ENCODE assay signal across 21 cellular contexts in genomic region chr2:46181306-46181705, GRCh38.
"Had no signal": no experiment of that assay in that cellular context is flagged by ENCODE, and none has a peak within 500 bp of the region (broad histone marks: within the 10 kb centered on the region; RNA-seq: fewer than 3 reads in every experiment).

No MANE protein-coding gene starts in this region.

- H3K27ac ChIP-seq: coronary artery, psoas muscle, skin epidermis, testis, tibial nerve had no signal

- H3K4me3 Mint-ChIP-seq: endodermal cell; nephron progenitor cell; stimulated activated naive B cell treated with anti-CD40 and anti-IgM and Interleukin-4, amounts not matched to agents 10 μg/mL and 1 μg/mL and 100 μg/mL, for 72 hours; stimulated activated naive CD8-positive, alpha-beta T cell treated with anti-CD3 and anti-CD28 coated beads, Interleukin-15, amount 100 ng/mL, for 72 hours had no signal

- DNase-seq: effector CD4-positive, alpha-beta T cell; endodermal cell; foreskin melanocyte; hypothalamus; islet precursor cell; mesenchymal stem cell; midbrain; nephron progenitor cell; psoas muscle; retina; stimulated activated CD4-positive, alpha-beta T cell treated with anti-CD3 and anti-CD28 coated beads, Interleukin-2, amount 100 ng/mL, for 24 hours; stimulated activated CD4-positive, alpha-beta T cell treated with anti-CD3 and anti-CD28 coated beads, Interleukin-4, amount 100 ng/mL, for 4 hours; stimulated activated naive B cell treated with anti-CD40 and anti-IgM and Interleukin-4, amounts not matched to agents 10 μg/mL and 1 μg/mL and 100 μg/mL, for 72 hours; stimulated activated naive CD8-positive, alpha-beta T cell treated with anti-CD3 and anti-CD28 coated beads, Interleukin-15, amount 100 ng/mL, for 72 hours; testis had no signal

- H3K4me1 ChIP-seq: psoas muscle, testis had no signal

- H3K9me3 Mint-ChIP-seq: endodermal cell; nephron progenitor cell; stimulated activated naive B cell treated with anti-CD40 and anti-IgM and Interleukin-4, amounts not matched to agents 10 μg/mL and 1 μg/mL and 100 μg/mL, for 72 hours; stimulated activated naive CD8-positive, alpha-beta T cell treated with anti-CD3 and anti-CD28 coated beads, Interleukin-15, amount 100 ng/mL, for 72 hours had no signal

- H3K27ac Mint-ChIP-seq: endodermal cell; nephron progenitor cell; stimulated activated naive B cell treated with anti-CD40 and anti-IgM and Interleukin-4, amounts not matched to agents 10 μg/mL and 1 μg/mL and 100 μg/mL, for 72 hours; stimulated activated naive CD8-positive, alpha-beta T cell treated with anti-CD3 and anti-CD28 coated beads, Interleukin-15, amount 100 ng/mL, for 72 hours had no signal

- H3K9me3 ChIP-seq: psoas muscle, testis, tibial nerve had no signal

- ATAC-seq: left lobe of liver; psoas muscle; sciatic nerve; stimulated activated naive B cell treated with anti-CD40 and anti-IgM and Interleukin-4, amounts not matched to agents 10 μg/mL and 1 μg/mL and 100 μg/mL, for 72 hours; stimulated activated naive CD8-positive, alpha-beta T cell treated with anti-CD3 and anti-CD28 coated beads, Interleukin-15, amount 100 ng/mL, for 72 hours had no signal

- H3K27me3 ChIP-seq: testis, tibial nerve had no signal

- H3K4me3 ChIP-seq: coronary artery, lung, psoas muscle, skin epidermis, testis, tibial nerve had no signal

- H3K27me3 Mint-ChIP-seq: stimulated activated naive B cell treated with anti-CD40 and anti-IgM and Interleukin-4, amounts not matched to agents 10 μg/mL and 1 μg/mL and 100 μg/mL, for 72 hours; stimulated activated naive CD8-positive, alpha-beta T cell treated with anti-CD3 and anti-CD28 coated beads, Interleukin-15, amount 100 ng/mL, for 72 hours had no signal
